Comparison of ENCODE assay signal across 7 cellular contexts in genomic region chr17:68220186-68220585, GRCh38. TPM values are rescaled to one million over a fixed set of nuclear protein-coding genes. Genes with fewer than 3 reads are reported as not detected.
DNase-seq lines count a peak whose midpoint lies in the region; ATAC-seq, FAIRE-seq and TF ChIP-seq lines count a peak whose summit lies in the region.
"Not testable (repeated sequence)": the region's sequence is repeated elsewhere in the genome, so short reads cannot be mapped to it uniquely, and the experiment has no call there.

No MANE protein-coding gene starts in this region.

- CTCF ChIA-PET in A549 (lab: Yijun Ruan, JAX) = interaction anchor here (0.7 to 1.7 kb wide), 3 partner anchors 12 to 36 kb away, joined by 3 to 5 read pairs (median 3); no protein-coding TSS in a partner anchor
- CTCF ChIA-PET in activated B cell treated with CpG ODN at 0.5 μM for 24 hours (lab: Charles Lee) = not testable (repeated sequence)
- CTCF ChIA-PET in GM12878 (lab: Yijun Ruan, JAX) = interaction anchor here (0.8 kb wide), 1 partner anchor 49 kb away, joined by 3 read pairs; no protein-coding TSS in a partner anchor

- not testable (repeated sequence) for H3K9me3 Mint-ChIP-seq in activated B cell treated with CpG ODN at 0.5 μM for 24 hours, naive B cell

- H3F3A ChIP-seq in OCI-LY1 (ENCODE audit: insufficient read depth, low read length) = not testable (repeated sequence)

- TF ChIP-seq EP300 in A549 (IDR thresholded peaks at IDR 0.05); GM12878 (IDR thresholded peaks at IDR 0.05; ENCODE audit: borderline replicate concordance in 1 of 2, control insufficient read depth in 1 of 2, low read depth in 2 of 2, low read length in 2 of 2): not testable (repeated sequence)

- POLR2A ChIA-PET in A549 (lab: Yijun Ruan, JAX) = not testable (repeated sequence)
- POLR2A ChIA-PET in activated B cell treated with CpG ODN at 0.5 μM for 24 hours (lab: Charles Lee) (interaction anchor here (0.7 to 2.2 kb wide), 2 partner anchors 28 to 71 kb away, joined by 4 to 9 read pairs; partner anchors contain the start of genes AMZ2 and ARSG), GM12878 (lab: Charles Lee) (interaction anchor here (0.7 to 0.9 kb wide), 2 partner anchors 29 to 165 kb away, joined by 3 read pairs; no protein-coding TSS in a partner anchor)

- in situ Hi-C loops in GM12878 (cut with MboI) = not testable (repeated sequence)

- BruUV-seq in GM12878 (replicated peaks; lab: Mats Ljungman, UMichigan) = not testable (repeated sequence)

- not testable (repeated sequence) for TF ChIP-seq CTCF in A549 (IDR thresholded peaks at IDR 0.05); OCI-LY1 (IDR thresholded peaks at IDR 0.05; ENCODE audit: low read length); activated B cell treated with CpG ODN at 0.5 μM for 24 hours (IDR thresholded peaks at IDR 0.05); GM12878 (IDR thresholded peaks at IDR 0.05 in 2 of 3, conservative IDR thresholded peaks at IDR 0.05 in 1 of 3; ENCODE audit: control insufficient read depth in 2 of 3, extremely low read depth in 1 of 3, insufficient read depth in 1 of 3, low read depth in 3 of 3, low read length in 3 of 3); keratinocyte (optimal IDR thresholded peaks at IDR 0.05 in 1 of 3, IDR thresholded peaks at IDR 0.05 in 1 of 3, conservative IDR thresholded peaks at IDR 0.05 in 1 of 3; ENCODE audit: extremely low read depth in 1 of 3, insufficient read depth in 2 of 3, low read length in 3 of 3)

- H3K9me1 ChIP-seq in keratinocyte (ENCODE audit: control insufficient read depth, extremely low read depth, insufficient read depth, low read length) = not testable (repeated sequence)

- not testable (repeated sequence) for H2AFZ ChIP-seq in OCI-LY1 (ENCODE audit: low read length); GM12878 (ENCODE audit: control insufficient read depth, low read depth, low read length); keratinocyte (ENCODE audit: control insufficient read depth, low read length)

- not testable (repeated sequence) for H3K27me3 ChIP-seq in OCI-LY1 (ENCODE audit: insufficient read depth, low read length); GM12878 (replicated peaks in 1 of 2; ENCODE audit: control insufficient read depth in 2 of 2, insufficient read depth in 2 of 2, low read length in 1 of 2); keratinocyte (ENCODE audit: control insufficient read depth, extremely low read depth, insufficient read depth, low read length)

- dilution Hi-C loops in keratinocyte (cut with MboI; ENCODE audit: extremely low pct_ligation_motif_present, low sequenced_read_pairs) = not testable (repeated sequence)

- not testable (repeated sequence) for TF ChIP-seq RAD21 in A549 (conservative IDR thresholded peaks at IDR 0.05 in 1 of 2, IDR thresholded peaks at IDR 0.05 in 1 of 2); GM12878 (IDR thresholded peaks at IDR 0.05; ENCODE audit: insufficient read depth, low read depth, low read length)

- not testable (repeated sequence) for H3K4me2 ChIP-seq in A549; GM12878 (ENCODE audit: control insufficient read depth, insufficient read depth); keratinocyte (ENCODE audit: control insufficient read depth, extremely low read depth, insufficient read depth, low read depth, low read length)
- peak overlapping the region; percentile 59 for H3K4me2 ChIP-seq in OCI-LY1 (ENCODE audit: low read length)

- DNase-seq in A549 (ENCODE audit: low read depth in 1 of 2, low spot score in 1 of 2); GM18507 (ENCODE audit: extremely low spot score, insufficient read length, low read depth); activated B cell treated with CpG ODN at 0.5 μM for 24 hours; GM12878 (ENCODE audit: low read depth, low spot score); keratinocyte (ENCODE audit: low read depth, low spot score); naive B cell: not testable (repeated sequence)

- not testable (repeated sequence) for H3K4me1 ChIP-seq in A549; GM12878 (ENCODE audit: control insufficient read depth, insufficient read depth, low read length); keratinocyte (ENCODE audit: control insufficient read depth, extremely low read depth, insufficient read depth, low read length)
- H3K4me1 ChIP-seq in OCI-LY1 (ENCODE audit: insufficient read depth, low read length, severe bottlenecking) = peaks cover 72% of the 10 kb centered on the region

- H3K36me3 ChIP-seq in OCI-LY1 (ENCODE audit: insufficient read depth, low read length) = peaks cover 17% of the 10 kb centered on the region; the same call in 1 of the 2 replicates
- not testable (repeated sequence) for H3K36me3 ChIP-seq in GM12878 (ENCODE audit: control insufficient read depth in 2 of 2, insufficient read depth in 2 of 2, low read length in 1 of 2); keratinocyte (ENCODE audit: control insufficient read depth in 2 of 2, extremely low read depth in 1 of 2, insufficient read depth in 2 of 2, low read length in 2 of 2)

- not testable (repeated sequence) for H3K9me3 ChIP-seq in A549; OCI-LY1 (ENCODE audit: low read length); GM12878 (replicated peaks; ENCODE audit: control insufficient read depth, insufficient read depth, low read length); keratinocyte (ENCODE audit: control insufficient read depth, low read depth, low read length)

- not testable (repeated sequence) for H3K27me3 Mint-ChIP-seq in activated B cell treated with CpG ODN at 0.5 μM for 24 hours, naive B cell

- H3K27ac ChIP-seq in A549; GM12878 (ENCODE audit: control insufficient read depth, insufficient read depth); keratinocyte (ENCODE audit: control insufficient read depth, insufficient read depth, low read length): not testable (repeated sequence)
- H3K27ac ChIP-seq in OCI-LY1 (ENCODE audit: low read depth, low read length, poor library complexity, severe bottlenecking) = peak overlapping the region; percentile 89

- H3K36me3 Mint-ChIP-seq in activated B cell treated with CpG ODN at 0.5 μM for 24 hours (ENCODE audit: low read depth) (peaks cover 48% of the 10 kb centered on the region), naive B cell (peaks cover 0 to 12% of the 10 kb centered on the region in 2 donors)

- TF ChIP-seq POLR2A in A549 (IDR thresholded peaks at IDR 0.05; ENCODE audit: low read length); GM12878 (IDR thresholded peaks at IDR 0.05; ENCODE audit: low read depth, low read length): not testable (repeated sequence)

- intact Hi-C loops in activated B cell treated with CpG ODN at 0.5 μM for 24 hours (cut with micrococcal nuclease); GM12878 (cut with micrococcal nuclease; ENCODE audit: unreplicated experiment): not testable (repeated sequence)

- not testable (repeated sequence) for H4K20me1 ChIP-seq in OCI-LY1 (ENCODE audit: insufficient read depth, low read length); GM12878 (ENCODE audit: control insufficient read depth, insufficient read depth); keratinocyte (ENCODE audit: control insufficient read depth, extremely low read depth, insufficient read depth, low read length)

- RAD21 ChIA-PET in GM12878 (lab: Charles Lee; ENCODE audit: unreplicated experiment) = not testable (repeated sequence)

- H3K27ac Mint-ChIP-seq in activated B cell treated with CpG ODN at 0.5 μM for 24 hours = peak overlapping the region; percentile 63
- H3K27ac Mint-ChIP-seq in naive B cell = peak overlapping the region in 4 of 6 donors; percentile 27 to 89 (median 52)

- peak overlapping the region; percentile 28; the same call in 1 of the 2 replicates for H3K9ac ChIP-seq in OCI-LY1 (ENCODE audit: low read length)
- H3K9ac ChIP-seq in GM12878 (ENCODE audit: control insufficient read depth, insufficient read depth, low read length); keratinocyte (ENCODE audit: control insufficient read depth, extremely low read depth, insufficient read depth, low read length): not testable (repeated sequence)

- not testable (repeated sequence) for H3K9me2 ChIP-seq in OCI-LY1 (ENCODE audit: low read depth, low read length)

- FAIRE-seq in A549 (lab: Jason Lieb, UNC) = peak; percentile 54
- FAIRE-seq in GM18507 (lab: Jason Lieb, UNC) = peak; percentile 21
- peak; percentile 44 for FAIRE-seq in GM12878 (lab: Jason Lieb, UNC)
- FAIRE-seq in keratinocyte (lab: Jason Lieb, UNC) = peak; percentile 75

- 74% methylated on average over 2 of the region's 2 CpGs for WGBS in A549 (ENCODE audit: missing lambda C conversion rate)
- 33% methylated on average over 2 of the region's 2 CpGs for WGBS in GM12878 (ENCODE audit: insufficient coverage, insufficient replicate concordance, low lambda C conversion rate, missing lambda C conversion rate)

- not testable (repeated sequence) for ATAC-seq in A549; activated B cell treated with CpG ODN at 0.5 μM for 24 hours (ENCODE audit: low read depth); GM12878; naive B cell (ENCODE audit: low read depth in 2 of 2)

- not testable (repeated sequence) for H3K4me3 ChIP-seq in A549; GM12878; keratinocyte (ENCODE audit: control insufficient read depth in 2 of 3, extremely low read depth in 1 of 3, insufficient read depth in 2 of 3, low read depth in 1 of 3, low read length in 3 of 3)
- peak overlapping the region; percentile 11 for H3K4me3 ChIP-seq in OCI-LY1 (ENCODE audit: low read depth, low read length, poor library complexity, severe bottlenecking)

- not testable (repeated sequence) for H3K79me2 ChIP-seq in OCI-LY1 (ENCODE audit: insufficient read depth, low read length); GM12878 (ENCODE audit: control insufficient read depth, insufficient read depth, low read length); keratinocyte (ENCODE audit: control insufficient read depth, insufficient read depth, low read length)

- H3K4me1 Mint-ChIP-seq in activated B cell treated with CpG ODN at 0.5 μM for 24 hours (peaks cover 55% of the 10 kb centered on the region), naive B cell (peaks cover 34 to 62% (median 51%) of the 10 kb centered on the region in 3 donors)

- SMC1A ChIA-PET in GM12878 (lab: Charles Lee; ENCODE audit: uncharacterized antibody, unreplicated experiment) = not testable (repeated sequence)

- not testable (repeated sequence) for H3K4me3 Mint-ChIP-seq in activated B cell treated with CpG ODN at 0.5 μM for 24 hours
- peak overlapping the region in 1 of 8 donors; percentile 33 for H3K4me3 Mint-ChIP-seq in naive B cell

RNA-seq across cellular contexts. Expression of gene AMZ2, which starts 27.7 kb away (rescaled TPM):
- polyA plus RNA-seq in A549 (2011; rRNA removed) (186 and 201 TPM in 2 replicates), A549 (2017; fragmentation: RNase III; extraction: RNeasy Plus Mini Kit Qiagen cat#74134 plus additional on column Dnase treatment) (105 to 111 TPM (median 109 TPM) in 3 replicates), GM12878 (2011; rRNA removed) (125 and 185 TPM in 2 replicates), GM12878 (2014; fragmentation: Illumina TruSeq; extraction: Trizol) (169 and 200 TPM in 2 replicates), GM12878 (2014; fragmentation: Nextera tagmentation; extraction: Ambion mirVana) (100 to 1,000 TPM; 127 to 135 TPM), GM12878 (2014; rRNA removed) (67.4 and 79.1 TPM in 2 replicates), GM12878 (2016; fragmentation: Nextera tagmentation; extraction: Ambion mirVana) (100 to 1,000 TPM; 182 to 189 TPM), keratinocyte (80.8 to 123 TPM (median 89.6 TPM) in 3 replicates), naive B cell (ENCODE audit: low read depth in 6 of 6) (100 to 1,000 TPM in 3 of 6 donors, 10 to 100 TPM in 3; 92.7 to 152 (median 106) TPM)
- polyA plus RNA-seq in A549 (2012; cell fraction: cytosol; rRNA removed) = 80.2 and 84.0 TPM in 2 replicates
- 34.3 and 46.9 TPM in 2 replicates for polyA plus RNA-seq in A549 (2012; cell fraction: nucleus; rRNA removed)
- 42.1 and 44.1 TPM in 2 replicates for polyA minus RNA-seq in A549 (2011; rRNA and poly(A)+ RNA removed)
- total RNA-seq in activated B cell treated with CpG ODN at 0.5 μM for 24 hours (42.1 and 55.4 TPM in 2 replicates), GM12878 (2014; rRNA removed) (85.7 and 95.9 TPM in 2 replicates), GM12878 (2014; rRNA removed; fragmentation: Illumina TruSeq; extraction: Trizol) (101 and 104 TPM in 2 replicates), GM12878 (2021) (80.4 and 87.7 TPM in 2 replicates)
- total RNA-seq in GM12878 (2013; cell fraction: nucleolus; rRNA removed) = 37.2 and 37.7 TPM in 2 replicates
- 62.4 TPM for polyA plus RNA-seq in GM12878 (2011; ENCODE audit: low read depth)
- 70.6 and 83.1 TPM in 2 replicates for polyA plus RNA-seq in GM12878 (2011; cell fraction: cytosol; rRNA removed)
- 64.0 and 81.7 TPM in 2 replicates for polyA plus RNA-seq in GM12878 (2011; cell fraction: nucleus; rRNA removed)
- polyA plus RNA-seq in GM12878 (2012) = 65.3 and 84.1 TPM in 2 replicates
- 40.2 and 51.5 TPM in 2 replicates for polyA minus RNA-seq in GM12878 (2011; rRNA and poly(A)+ RNA removed)
- 12.5 and 15.9 TPM in 2 replicates for polyA minus RNA-seq in GM12878 (2011; cell fraction: cytosol; rRNA and poly(A)+ RNA removed)
- polyA minus RNA-seq in GM12878 (2011; cell fraction: nucleus; rRNA and poly(A)+ RNA removed) = 20.1 and 27.3 TPM in 2 replicates
- polyA plus RNA-seq in keratinocyte (2011; ENCODE audit: low read depth) = 79.7 TPM
- 96.7 and 162 TPM in 2 replicates for polyA plus RNA-seq in keratinocyte (2011; cell fraction: cytosol; rRNA removed)
- polyA plus RNA-seq in keratinocyte (2011; cell fraction: nucleus; rRNA removed) = 53.4 and 62.0 TPM in 2 replicates
- 74.7 and 84.3 TPM in 2 replicates for polyA plus RNA-seq in keratinocyte (2012; ENCODE audit: low replicate concordance)
- 34.4 to 61.8 TPM (median 48.0 TPM) in 3 replicates for polyA minus RNA-seq in keratinocyte
- polyA minus RNA-seq in keratinocyte (2011; cell fraction: cytosol; rRNA and poly(A)+ RNA removed) = 38.8 TPM
- polyA minus RNA-seq in keratinocyte (2011; cell fraction: nucleus; rRNA and poly(A)+ RNA removed) = 8.9 and 14.4 TPM in 2 replicates
